In genomic region chr1:52955129-52955970, GRCh38 we compare ENCODE assay signal across 11 cellular contexts. TPM values are rescaled to one million over a fixed set of nuclear protein-coding genes. Genes with fewer than 3 reads are reported as not detected.
DNase-seq lines count a peak whose midpoint lies in the region; ATAC-seq, FAIRE-seq and TF ChIP-seq lines count a peak whose summit lies in the region.
"Had no signal": no experiment of that assay in that cellular context is flagged by ENCODE, and none has a peak within 500 bp of the region (broad histone marks: within the 10 kb centered on the region; RNA-seq: fewer than 3 reads in every experiment).

No MANE protein-coding gene starts in this region.

- no peaks in the 10 kb centered on the region for H4K20me1 ChIP-seq in KMS-11 (ENCODE audit: insufficient read depth)

- no peaks in the 10 kb centered on the region for H3K79me2 ChIP-seq in KMS-11 (ENCODE audit: insufficient read depth, low read depth)

- ATAC-seq in GM18909 (IDR thresholded peaks at IDR 0.05; ENCODE audit: poor library complexity, unreplicated experiment) (no peak), heart left ventricle (no peak)

- TF ChIP-seq POLR2A in GM12892 (IDR thresholded peaks at IDR 0.05; ENCODE audit: low read depth, low read length), result no peak
- TF ChIP-seq POLR2A in heart left ventricle (IDR thresholded peaks at IDR 0.05), result no peak

- H3K4me1 ChIP-seq in BE2C (no peaks in the 10 kb centered on the region; the same call in 1 of the 2 replicates), KMS-11 (ENCODE audit: low read depth, poor library complexity, severe bottlenecking) (peaks cover 27% of the 10 kb centered on the region), heart left ventricle (peaks cover 0 to 7% (median 0%) of the 10 kb centered on the region in 12 donors)

- H3K36me3 ChIP-seq in BE2C (no peaks in the 10 kb centered on the region), KMS-11 (ENCODE audit: insufficient read depth) (no peaks in the 10 kb centered on the region), heart left ventricle (peaks cover 0 to 75% (median 20%) of the 10 kb centered on the region in 9 donors)

- H3K9me3 ChIP-seq in BE2C (no peaks in the 10 kb centered on the region), heart left ventricle (no peaks in the 10 kb centered on the region)

- intact Hi-C loops in heart left ventricle (cut with DNase I), result no loop called here

- H3K27ac Mint-ChIP-seq in brain, result peak overlapping the region; percentile 21 to 92 (median 88)
- peak overlapping the region; percentile 81 for H3K27ac Mint-ChIP-seq in mesothelial cell of epicardium
- H3K27ac Mint-ChIP-seq: T-helper 1 cell treated with Interleukin-12 subunit alpha and Interleukin-12 subunit beta and Interleukin-4 antibody, amounts not matched to agents 30 μg/mL and 1 μg/mL, for 36 hours had no signal

- H2AFZ ChIP-seq in KMS-11 (ENCODE audit: low read depth), result no peak overlapping the region

- H3K9me3 Mint-ChIP-seq in brain, result no peaks in the 10 kb centered on the region
- no peaks in the 10 kb centered on the region for H3K9me3 Mint-ChIP-seq in mesothelial cell of epicardium
- H3K9me3 Mint-ChIP-seq: T-helper 1 cell treated with Interleukin-12 subunit alpha and Interleukin-12 subunit beta and Interleukin-4 antibody, amounts not matched to agents 30 μg/mL and 1 μg/mL, for 36 hours had no signal

- H3K4me3 Mint-ChIP-seq in brain (peak overlapping the region in 4 of 5 experiments; percentile 19 to 68 (median 33)), mesothelial cell of epicardium (no peak overlapping the region)
- H3K4me3 Mint-ChIP-seq: T-helper 1 cell treated with Interleukin-12 subunit alpha and Interleukin-12 subunit beta and Interleukin-4 antibody, amounts not matched to agents 30 μg/mL and 1 μg/mL, for 36 hours had no signal

- H3K9ac ChIP-seq in KMS-11, result no peak overlapping the region

- FAIRE-seq in GM12892 (lab: Jason Lieb, UNC), result no peak

- H3K36me3 Mint-ChIP-seq in brain (peaks cover 50% of the 10 kb centered on the region), mesothelial cell of epicardium (no peaks in the 10 kb centered on the region)

- WGBS in heart left ventricle, 4 donors, result 63 to 65% (median 63%) methylated on average over 6 of the region's 6 CpGs

- H3K4me1 Mint-ChIP-seq in brain (peaks cover 15% of the 10 kb centered on the region), mesothelial cell of epicardium (peaks cover 15% of the 10 kb centered on the region)

- no peaks in the 10 kb centered on the region for H3K27me3 ChIP-seq in BE2C
- no peaks in the 10 kb centered on the region for H3K27me3 ChIP-seq in KMS-11 (ENCODE audit: insufficient read depth, low read depth)
- H3K27me3 ChIP-seq in heart left ventricle, result no peaks in the 10 kb centered on the region

- DNase-seq in BE2C (peak; percentile 24), mesothelial cell of epicardium (ENCODE audit: low spot score in 2 of 2, unreplicated experiment in 2 of 2) (no peak), NCI-H345 (lab: John Stamatoyannopoulos, UW) (no peak), GM12892 (ENCODE audit: insufficient read length) (no peak), heart left ventricle (no peak)
- DNase-seq: activated naive CD4-positive, alpha-beta T cell treated with anti-CD3 and anti-CD28 coated beads, Interleukin-2, amount 50 U/mL, for 16 hours; stimulated activated CD4-positive, alpha-beta T cell treated with anti-CD3 and anti-CD28 coated beads, Interleukin-15, amount 100 ng/mL, for 24 hours had no signal

- H3K4me3 ChIP-seq in BE2C (ENCODE audit: low read depth, low read length) (peak overlapping the region; percentile 15; the same call in 1 of the 2 replicates), KMS-11 (IDR thresholded peaks at IDR 0.05; ENCODE audit: insufficient read depth, low read depth, low read length) (no peak overlapping the region), heart left ventricle (no peak overlapping the region)

- no peaks in the 10 kb centered on the region for H3K27me3 Mint-ChIP-seq in brain
- no peaks in the 10 kb centered on the region for H3K27me3 Mint-ChIP-seq in mesothelial cell of epicardium (ENCODE audit: low read depth)

- H3K4me2 ChIP-seq in KMS-11, result peak overlapping the region; percentile 16; the same call in 1 of the 2 replicates

- H3K27ac ChIP-seq in KMS-11 (no peak overlapping the region), heart left ventricle (no peak overlapping the region)

- TF ChIP-seq CTCF in BE2C (IDR thresholded peaks at IDR 0.05; ENCODE audit: low read depth, low read length) (no peak), KMS-11 (conservative IDR thresholded peaks at IDR 0.05; ENCODE audit: low read depth, low read length) (no peak), brain (conservative IDR thresholded peaks at IDR 0.05) (no peak), mesothelial cell of epicardium (IDR thresholded peaks at IDR 0.05; ENCODE audit: unreplicated experiment) (no peak), heart left ventricle (IDR thresholded peaks at IDR 0.05) (no peak)

RNA-seq across cellular contexts. Expression of gene SCP2, which starts 28.3 kb away (rescaled TPM):
- 24.1 TPM for polyA plus RNA-seq in BE2C (2012; ENCODE audit: insufficient read depth, insufficient read length, low read depth)
- polyA plus RNA-seq in brain (ENCODE audit: insufficient read depth, low read depth, low replicate concordance), result 98.2 TPM
- total RNA-seq in mesothelial cell of epicardium, result 55.8 to 58.9 TPM (median 56.5 TPM) in 3 replicates
- polyA plus RNA-seq in GM12892 (2012; ENCODE audit: missing spikeins), result 87.9 TPM
- total RNA-seq in heart left ventricle, result 100 to 1,000 TPM in 8 of 9 donors, 10 to 100 TPM in 1; 83.4 to 143 (median 132) TPM
- 100 to 1,000 TPM in 1 of 2 donors, 10 to 100 TPM in 1; 95.1 to 134 TPM for polyA plus RNA-seq in heart left ventricle

RNA-seq across cellular contexts. Expression of gene ECHDC2, which starts 33.8 kb away (rescaled TPM):
- not detected for polyA plus RNA-seq in BE2C (2012; ENCODE audit: insufficient read depth, insufficient read length, low read depth)
- polyA plus RNA-seq in brain (ENCODE audit: insufficient read depth, low read depth, low replicate concordance), result 50.4 TPM
- 176 to 180 TPM (median 178 TPM) in 3 replicates for total RNA-seq in mesothelial cell of epicardium
- 43.2 TPM for polyA plus RNA-seq in GM12892 (2012; ENCODE audit: missing spikeins)
- total RNA-seq in heart left ventricle, result 100 to 1,000 TPM in 3 of 9 donors, 10 to 100 TPM in 6; 77.1 to 130 (median 96.2) TPM
- polyA plus RNA-seq in heart left ventricle, result 100 to 1,000 TPM in 1 of 2 donors, 10 to 100 TPM in 1; 64.9 to 126 TPM
